8 cellular contexts compared by ENCODE assay signal in genomic region chr3:156674046-156674910, GRCh38.
DNase-seq lines count a peak whose midpoint lies in the region; ATAC-seq and TF ChIP-seq lines count a peak whose summit lies in the region.

A gene with protein sequence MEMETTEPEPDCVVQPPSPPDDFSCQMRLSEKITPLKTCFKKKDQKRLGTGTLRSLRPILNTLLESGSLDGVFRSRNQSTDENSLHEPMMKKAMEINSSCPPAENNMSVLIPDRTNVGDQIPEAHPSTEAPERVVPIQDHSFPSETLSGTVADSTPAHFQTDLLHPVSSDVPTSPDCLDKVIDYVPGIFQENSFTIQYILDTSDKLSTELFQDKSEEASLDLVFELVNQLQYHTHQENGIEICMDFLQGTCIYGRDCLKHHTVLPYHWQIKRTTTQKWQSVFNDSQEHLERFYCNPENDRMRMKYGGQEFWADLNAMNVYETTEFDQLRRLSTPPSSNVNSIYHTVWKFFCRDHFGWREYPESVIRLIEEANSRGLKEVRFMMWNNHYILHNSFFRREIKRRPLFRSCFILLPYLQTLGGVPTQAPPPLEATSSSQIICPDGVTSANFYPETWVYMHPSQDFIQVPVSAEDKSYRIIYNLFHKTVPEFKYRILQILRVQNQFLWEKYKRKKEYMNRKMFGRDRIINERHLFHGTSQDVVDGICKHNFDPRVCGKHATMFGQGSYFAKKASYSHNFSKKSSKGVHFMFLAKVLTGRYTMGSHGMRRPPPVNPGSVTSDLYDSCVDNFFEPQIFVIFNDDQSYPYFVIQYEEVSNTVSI (plus strand): TSS chr3:156674590. CDS start chr3:156677698, 3,108 bp downstream.

- peak within 1 kb of the TSS; percentile 88 for H3K4me3 Mint-ChIP-seq in central memory CD8-positive, alpha-beta T cell

- ATAC-seq in GM19025 (IDR thresholded peaks at IDR 0.05; ENCODE audit: low read depth, unreplicated experiment) (peak; percentile 78), HG03342 (IDR thresholded peaks at IDR 0.05; ENCODE audit: unreplicated experiment) (peak; percentile 79)
- ATAC-seq in central memory CD8-positive, alpha-beta T cell (replicated peaks; ENCODE audit: extremely low read depth, poor library complexity, severe bottlenecking) = peak; percentile 70

- peak within 1 kb of the TSS; percentile 91 for H3K27ac Mint-ChIP-seq in central memory CD8-positive, alpha-beta T cell (ENCODE audit: low read depth)

- peak within 1 kb of the TSS; percentile 81 for H3K4me3 ChIP-seq in AG10803 (ENCODE audit: low read length)

- H3K36me3 Mint-ChIP-seq in central memory CD8-positive, alpha-beta T cell (ENCODE audit: insufficient read depth) = peaks cover 41% of the 10 kb centered on the region

- no peaks in the 10 kb centered on the region for H3K27me3 Mint-ChIP-seq in central memory CD8-positive, alpha-beta T cell

- H3K9me3 Mint-ChIP-seq in central memory CD8-positive, alpha-beta T cell = no peaks in the 10 kb centered on the region

- peak; percentile 97 for DNase-seq in AG10803 (ENCODE audit: low read depth)
- peak; percentile 75 for DNase-seq in NCI-H345 treated with DMSO at 0.1 percent for 48 hours (lab: John Stamatoyannopoulos, UW; ENCODE audit: unreplicated experiment)
- DNase-seq in activated CD4-positive, CD25-positive, alpha-beta regulatory T cell treated with anti-CD3 and anti-CD28 coated beads, Interleukin-2, amount 50 U/mL, for 16 hours (ENCODE audit: low read depth, low spot score) = peak; percentile 98
- DNase-seq in central memory CD8-positive, alpha-beta T cell (ENCODE audit: low spot score in 2 of 2) = peak; percentile 98 to 99
- DNase-seq in iris pigment epithelial cell (ENCODE audit: low read depth) = peak; percentile 98
- peak; percentile 98 for DNase-seq in stimulated activated CD4-positive, alpha-beta T cell treated with anti-CD3 and anti-CD28 coated beads, Interleukin-12 subunit alpha, Interleukin-12 subunit beta, amount 100 ng/mL, for 4 hours

- no peak; the same call in none of the 2 replicates for TF ChIP-seq CTCF in AG10803 (conservative IDR thresholded peaks at IDR 0.05; ENCODE audit: low read length)

- H3K4me1 Mint-ChIP-seq in central memory CD8-positive, alpha-beta T cell = peaks cover 36% of the 10 kb centered on the region

Comparison
In these comparisons a context has a peak if more than half of its experiments do, and no peak if none do; other contexts are left out.
1. Peak in every context shown above with its lines: DNase-seq, ATAC-seq and H3K4me3 ChIP-seq.